Comparison of ENCODE assay signal across 16 cellular contexts in the genomic region with DNA sequence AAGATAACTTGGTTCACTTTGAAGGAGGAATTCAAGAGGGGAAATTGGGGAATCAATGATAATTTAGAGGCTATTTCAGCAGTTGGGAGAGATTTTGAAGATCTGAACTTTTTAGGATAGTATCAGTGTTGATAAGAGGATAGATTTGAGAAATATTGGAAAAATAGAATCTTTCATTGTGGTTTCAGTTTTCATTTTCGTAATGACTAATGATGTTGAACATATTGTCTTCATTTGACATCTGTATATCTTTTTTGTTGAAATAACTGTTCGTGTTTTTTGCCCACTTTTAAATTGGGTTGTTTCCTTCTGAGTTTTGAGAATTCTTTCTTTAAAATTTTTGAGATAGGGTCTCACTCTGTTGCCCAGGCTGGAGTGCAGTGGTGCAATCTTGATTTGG. TPM values are rescaled to one million over a fixed set of nuclear protein-coding genes. Genes with fewer than 3 reads are reported as not detected.
DNase-seq lines count a peak whose midpoint lies in the region; ATAC-seq, FAIRE-seq and TF ChIP-seq lines count a peak whose summit lies in the region.
"Had no signal": no experiment of that assay in that cellular context is flagged by ENCODE, and none has a peak within 500 bp of the region (broad histone marks: within the 10 kb centered on the region; RNA-seq: fewer than 3 reads in every experiment).

No MANE protein-coding gene starts in this region.

- H3K27me3 Mint-ChIP-seq in activated CD4-positive, alpha-beta memory T cell treated with anti-CD3 and anti-CD28 coated beads, Interleukin-2, amount 10 ng/mL, durations not matched to agents 7 days and 5 days: no peaks in the 10 kb centered on the region
- H3K27me3 Mint-ChIP-seq in activated CD4-positive, alpha-beta memory T cell treated with anti-CD3 and anti-CD28 coated beads for 36 hours: no peaks in the 10 kb centered on the region
- no peaks in the 10 kb centered on the region for H3K27me3 Mint-ChIP-seq in T-helper 2 cell treated with Interferon-gamma antibody and Interleukin-4, amounts not matched to agents 5 μg/mL and 100 μg/mL, for 36 hours (ENCODE audit: low read depth)
- H3K27me3 Mint-ChIP-seq in central memory CD8-positive, alpha-beta T cell: no peaks in the 10 kb centered on the region
- H3K27me3 Mint-ChIP-seq: B cell; CD4-positive, alpha-beta memory T cell had no signal

- no peak overlapping the region for H3K4me3 Mint-ChIP-seq in activated CD4-positive, alpha-beta memory T cell treated with anti-CD3 and anti-CD28 coated beads, Interleukin-2, amount 10 ng/mL, durations not matched to agents 7 days and 5 days
- H3K4me3 Mint-ChIP-seq in activated CD4-positive, alpha-beta memory T cell treated with anti-CD3 and anti-CD28 coated beads for 36 hours: no peak overlapping the region
- H3K4me3 Mint-ChIP-seq in T-helper 2 cell treated with Interferon-gamma antibody and Interleukin-4, amounts not matched to agents 5 μg/mL and 100 μg/mL, for 36 hours: peak overlapping the region; percentile 2
- peak overlapping the region; percentile 14 for H3K4me3 Mint-ChIP-seq in central memory CD8-positive, alpha-beta T cell
- H3K4me3 Mint-ChIP-seq: B cell; CD4-positive, alpha-beta memory T cell; H9 had no signal

- CTCF ChIA-PET in activated CD4-positive, alpha-beta memory T cell treated with anti-CD3 and anti-CD28 coated beads, Interleukin-2, amount 10 ng/mL, durations not matched to agents 7 days and 5 days (lab: Charles Lee): interaction anchor here (1.5 kb wide), 1 partner anchor 98 kb away, joined by 3 read pairs; no protein-coding TSS in a partner anchor
- CTCF ChIA-PET in activated CD4-positive, alpha-beta memory T cell treated with anti-CD3 and anti-CD28 coated beads for 36 hours (lab: Charles Lee): interaction anchor here (0.7 kb wide), 1 partner anchor 18 kb away, joined by 6 read pairs; no protein-coding TSS in a partner anchor

- POLR2A ChIA-PET in activated CD4-positive, alpha-beta memory T cell treated with anti-CD3 and anti-CD28 coated beads, Interleukin-2, amount 10 ng/mL, durations not matched to agents 7 days and 5 days (lab: Charles Lee): interaction anchor here (2.2 kb wide), 1 partner anchor 19 kb away, joined by 10 read pairs; no protein-coding TSS in a partner anchor
- POLR2A ChIA-PET in activated CD4-positive, alpha-beta memory T cell treated with anti-CD3 and anti-CD28 coated beads for 36 hours (lab: Charles Lee): no interaction called here

- TF ChIP-seq CTCF in D721Med (IDR thresholded peaks at IDR 0.05; ENCODE audit: insufficient read depth, missing control alignments): no peak

- DNase-seq in activated CD4-positive, alpha-beta memory T cell treated with anti-CD3 and anti-CD28 coated beads, Interleukin-2, amount 10 ng/mL, durations not matched to agents 7 days and 5 days: no peak
- DNase-seq in activated CD4-positive, alpha-beta memory T cell treated with anti-CD3 and anti-CD28 coated beads for 36 hours: no peak
- DNase-seq in D721Med (ENCODE audit: insufficient read length, low spot score) (no peak), activated gamma-delta T cell (lab: John Stamatoyannopoulos, UW) (no peak), left colon (no peak), NCI-H2196 treated with DMSO at 0.1 percent for 48 hours (lab: John Stamatoyannopoulos, UW; ENCODE audit: unreplicated experiment) (no peak)
- no peak for DNase-seq in T-helper 2 cell treated with Interferon-gamma antibody and Interleukin-4, amounts not matched to agents 5 μg/mL and 100 μg/mL, for 36 hours (ENCODE audit: low spot score)
- DNase-seq in central memory CD8-positive, alpha-beta T cell (ENCODE audit: low spot score in 2 of 2): no peak
- DNase-seq: C1 segment of cervical spinal cord; CD4-positive, alpha-beta memory T cell; DMS153; DND-41; GDM1; GOT3; H9 had no signal

- intact Hi-C loops in activated CD4-positive, alpha-beta memory T cell treated with anti-CD3 and anti-CD28 coated beads for 36 hours (cut with micrococcal nuclease): no loop called here
- intact Hi-C loops in left colon (cut with DNase I, micrococcal nuclease): no loop called here

- no peak for ATAC-seq in central memory CD8-positive, alpha-beta T cell (replicated peaks; ENCODE audit: extremely low read depth, poor library complexity, severe bottlenecking)
- no peak for ATAC-seq in left colon

- no peaks in the 10 kb centered on the region for H3K9me3 Mint-ChIP-seq in activated CD4-positive, alpha-beta memory T cell treated with anti-CD3 and anti-CD28 coated beads, Interleukin-2, amount 10 ng/mL, durations not matched to agents 7 days and 5 days
- no peaks in the 10 kb centered on the region for H3K9me3 Mint-ChIP-seq in activated CD4-positive, alpha-beta memory T cell treated with anti-CD3 and anti-CD28 coated beads for 36 hours
- no peaks in the 10 kb centered on the region for H3K9me3 Mint-ChIP-seq in T-helper 2 cell treated with Interferon-gamma antibody and Interleukin-4, amounts not matched to agents 5 μg/mL and 100 μg/mL, for 36 hours
- H3K9me3 Mint-ChIP-seq in central memory CD8-positive, alpha-beta T cell: no peaks in the 10 kb centered on the region
- H3K9me3 Mint-ChIP-seq: CD4-positive, alpha-beta memory T cell; H9 had no signal

- H3K4me1 Mint-ChIP-seq in activated CD4-positive, alpha-beta memory T cell treated with anti-CD3 and anti-CD28 coated beads, Interleukin-2, amount 10 ng/mL, durations not matched to agents 7 days and 5 days: peaks cover 20% of the 10 kb centered on the region
- H3K4me1 Mint-ChIP-seq in activated CD4-positive, alpha-beta memory T cell treated with anti-CD3 and anti-CD28 coated beads for 36 hours (ENCODE audit: low read depth): peaks cover 6% of the 10 kb centered on the region
- peaks cover 11% of the 10 kb centered on the region for H3K4me1 Mint-ChIP-seq in T-helper 2 cell treated with Interferon-gamma antibody and Interleukin-4, amounts not matched to agents 5 μg/mL and 100 μg/mL, for 36 hours (ENCODE audit: low read depth)
- H3K4me1 Mint-ChIP-seq in central memory CD8-positive, alpha-beta T cell: no peaks in the 10 kb centered on the region
- H3K4me1 Mint-ChIP-seq: B cell, H9 had no signal

- peak overlapping the region; percentile 23 for H3K27ac Mint-ChIP-seq in activated CD4-positive, alpha-beta memory T cell treated with anti-CD3 and anti-CD28 coated beads, Interleukin-2, amount 10 ng/mL, durations not matched to agents 7 days and 5 days
- no peak overlapping the region for H3K27ac Mint-ChIP-seq in activated CD4-positive, alpha-beta memory T cell treated with anti-CD3 and anti-CD28 coated beads for 36 hours
- peak overlapping the region; percentile 51 for H3K27ac Mint-ChIP-seq in T-helper 2 cell treated with Interferon-gamma antibody and Interleukin-4, amounts not matched to agents 5 μg/mL and 100 μg/mL, for 36 hours
- peak overlapping the region; percentile 36 for H3K27ac Mint-ChIP-seq in central memory CD8-positive, alpha-beta T cell (ENCODE audit: low read depth)
- H3K27ac Mint-ChIP-seq: B cell, H9 had no signal

- H3K36me3 Mint-ChIP-seq in activated CD4-positive, alpha-beta memory T cell treated with anti-CD3 and anti-CD28 coated beads, Interleukin-2, amount 10 ng/mL, durations not matched to agents 7 days and 5 days (ENCODE audit: low read depth): peaks cover 86% of the 10 kb centered on the region
- H3K36me3 Mint-ChIP-seq in activated CD4-positive, alpha-beta memory T cell treated with anti-CD3 and anti-CD28 coated beads for 36 hours: peaks cover 47% of the 10 kb centered on the region
- H3K36me3 Mint-ChIP-seq in T-helper 2 cell treated with Interferon-gamma antibody and Interleukin-4, amounts not matched to agents 5 μg/mL and 100 μg/mL, for 36 hours (ENCODE audit: low read depth): peaks cover 78% of the 10 kb centered on the region
- peaks cover 9% of the 10 kb centered on the region for H3K36me3 Mint-ChIP-seq in central memory CD8-positive, alpha-beta T cell (ENCODE audit: insufficient read depth)

- peak; percentile 58 for FAIRE-seq in D721Med (lab: Jason Lieb, UNC)

RNA-seq across cellular contexts. Expression of gene ECT2, which starts 21.1 kb away (rescaled TPM):
- 10 to 100 TPM; 67.7 to 68.8 TPM for total RNA-seq in activated CD4-positive, alpha-beta memory T cell treated with anti-CD3 and anti-CD28 coated beads, Interleukin-2, amount 10 ng/mL, durations not matched to agents 7 days and 5 days
- 10 to 100 TPM; 48.2 to 52.8 TPM for total RNA-seq in activated CD4-positive, alpha-beta memory T cell treated with anti-CD3 and anti-CD28 coated beads for 36 hours
- 10 to 100 TPM; 15.7 to 22.3 TPM for total RNA-seq in left colon

Comparison
In these comparisons a context has a peak if more than half of its experiments do, and no peak if none do; other contexts are left out.
1. H3K4me3 Mint-ChIP-seq: peak in T-helper 2 cell treated with Interferon-gamma antibody and Interleukin-4, amounts not matched to agents 5 μg/mL and 100 μg/mL, for 36 hours (single experiment) and central memory CD8-positive, alpha-beta T cell (single experiment); none in activated CD4-positive, alpha-beta memory T cell treated with anti-CD3 and anti-CD28 coated beads, Interleukin-2, amount 10 ng/mL, durations not matched to agents 7 days and 5 days (single experiment) and activated CD4-positive, alpha-beta memory T cell treated with anti-CD3 and anti-CD28 coated beads for 36 hours (single experiment).